ENCODE assay signal across 20 cellular contexts in the genomic region with DNA sequence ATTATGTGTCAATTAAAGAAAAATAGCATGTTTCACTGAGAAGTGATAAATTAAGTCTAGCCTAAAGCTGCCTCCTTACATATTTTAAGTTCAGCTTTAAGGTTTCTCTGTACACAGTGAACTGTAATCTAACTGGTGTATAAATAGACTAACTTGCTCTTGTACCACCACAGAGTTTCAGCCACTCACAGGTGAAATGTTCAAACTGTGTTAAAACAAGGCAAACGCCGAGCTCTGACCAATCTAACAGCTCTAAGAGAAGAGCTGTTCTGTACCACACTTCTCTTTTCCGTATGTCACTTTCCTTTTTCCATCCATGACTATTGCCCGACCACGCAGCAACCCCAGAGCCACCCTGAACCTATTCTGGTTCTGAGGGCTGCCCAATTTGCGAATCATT.
"Had no signal": no experiment of that assay in that cellular context is flagged by ENCODE, and none has a peak within 500 bp of the region (broad histone marks: within the 10 kb centered on the region; RNA-seq: fewer than 3 reads in every experiment).

No MANE protein-coding gene starts in this region.

- H3K9me3 ChIP-seq: adrenal gland, colonic mucosa had no signal

- ATAC-seq: activated CD4-positive, CD25-positive, alpha-beta regulatory T cell treated with anti-CD3 and anti-CD28 coated beads, Interleukin-2, amount 50 U/mL, for 24 hours; activated CD8-positive, alpha-beta T cell treated with anti-CD3 and anti-CD28 coated beads, Interleukin-2, amount 10 ng/mL, durations not matched to agents 7 days and 5 days; PC-3 had no signal

- H3K4me1 ChIP-seq: adrenal gland, colonic mucosa had no signal

- H3K27me3 ChIP-seq: adrenal gland, colonic mucosa had no signal

- DNase-seq: activated CD4-positive, alpha-beta T cell treated with anti-CD3 and anti-CD28 coated beads for 48 hours; activated CD4-positive, alpha-beta T cell treated with anti-CD3 and anti-CD28 coated beads, Interleukin-2, amount 50 U/mL, for 4 hours; activated CD8-positive, alpha-beta memory T cell treated with anti-CD3 and anti-CD28 coated beads, Interleukin-2, amount 50 U/mL, for 48 hours; activated CD8-positive, alpha-beta T cell treated with anti-CD3 and anti-CD28 coated beads, Interleukin-2, amount 10 ng/mL, durations not matched to agents 7 days and 5 days; activated naive CD4-positive, alpha-beta T cell treated with anti-CD3 and anti-CD28 coated beads, Interleukin-2, amount 50 U/mL, for 16 hours; activated naive CD8-positive, alpha-beta T cell treated with anti-CD3 and anti-CD28 coated beads, Interleukin-2, amount 10 ng/mL, durations not matched to agents 7 days and 5 days; activated T-cell treated with anti-CD3 and anti-CD28 coated beads, Interleukin-2, amount 50 U/mL, for 1 hour; adrenal gland; anterior cingulate cortex; colonic mucosa; NCI-H1092; NCI-H1417; NCI-H1930; NCI-H2171; NCI-H345; NCI-H510A treated with DMSO at 0.1 percent for 48 hours; NCI-H69; PC-3; SHP77 treated with DMSO at 0.1 percent for 48 hours had no signal

- H3K36me3 ChIP-seq: adrenal gland, colonic mucosa had no signal

- H3K4me3 ChIP-seq: adrenal gland, colonic mucosa had no signal

- H3K27ac ChIP-seq: adrenal gland, colonic mucosa had no signal
